In the genomic region with DNA sequence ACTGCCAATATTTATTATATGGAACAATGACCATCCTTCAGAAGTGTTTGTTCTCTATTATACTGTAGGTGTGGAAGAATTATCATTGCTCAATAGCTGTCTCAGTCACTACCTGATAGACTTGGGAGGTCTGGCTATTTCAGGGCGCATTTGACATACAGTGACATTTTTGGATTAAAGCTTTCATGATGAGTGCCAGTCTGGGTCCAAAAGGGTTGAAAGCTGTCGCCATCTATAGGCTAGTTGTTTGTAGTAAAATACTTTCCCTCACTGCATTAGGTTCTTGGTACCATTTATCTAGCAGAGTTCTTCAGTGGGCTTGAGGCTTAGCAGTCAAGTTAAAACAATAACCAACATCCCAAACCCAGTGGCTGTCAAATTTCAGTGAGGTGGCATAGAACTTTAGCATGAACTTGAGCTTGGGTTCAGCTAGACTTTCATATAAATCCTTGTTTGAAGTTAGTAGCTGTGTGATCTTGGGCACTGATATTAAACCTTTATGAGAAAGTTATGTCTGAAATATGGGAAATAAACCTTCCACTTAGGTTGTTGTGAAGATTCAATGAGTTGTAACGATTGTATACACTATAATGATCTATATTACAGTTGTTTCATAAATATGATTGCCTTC, we compare ENCODE assay signal across 8 cellular contexts.
DNase-seq lines count a peak whose midpoint lies in the region; ATAC-seq and TF ChIP-seq lines count a peak whose summit lies in the region.

No MANE protein-coding gene starts in this region.

- H3K27ac Mint-ChIP-seq in osteocyte (ENCODE audit: unreplicated experiment) = no peak overlapping the region

- H3K4me3 ChIP-seq in dorsolateral prefrontal cortex (no peak overlapping the region), sigmoid colon (no peak overlapping the region)

- no peak for TF ChIP-seq POLR2A in sigmoid colon (IDR thresholded peaks at IDR 0.05)

- no peaks in the 10 kb centered on the region for H3K4me1 ChIP-seq in sigmoid colon

- 13 to 32% methylated on average over 3 of the region's 3 CpGs for WGBS in sigmoid colon, 2 donors

- DNase-seq in ELR (ENCODE audit: low read depth) (peak; percentile 70), NCI-H146 treated with DMSO at 0.1 percent for 48 hours (lab: John Stamatoyannopoulos, UW; ENCODE audit: unreplicated experiment) (peak; percentile 15), dorsolateral prefrontal cortex (no peak), osteocyte (ENCODE audit: extremely low spot score, unreplicated experiment) (no peak), cortex of kidney (lab: John Stamatoyannopoulos, UW) (no peak), sigmoid colon (no peak)

- no peak overlapping the region for H3K27ac ChIP-seq in dorsolateral prefrontal cortex
- no peak overlapping the region for H3K27ac ChIP-seq in sigmoid colon

- peaks cover 0 to 1% (median 0%) of the 10 kb centered on the region in 4 donors for H3K9me3 ChIP-seq in sigmoid colon

- no peak overlapping the region for H3K4me3 Mint-ChIP-seq in osteocyte (ENCODE audit: unreplicated experiment)

- intact Hi-C loops in dorsolateral prefrontal cortex (cut with DNase I) = loop anchor here in 1 of 2 donors (2.0 to 10.0 kb wide), 2 partner anchors 105 to 305 kb away; no protein-coding TSS in a partner anchor
- intact Hi-C loops in sigmoid colon (cut with DNase I) = no loop called here

- ATAC-seq in GM19467 (IDR thresholded peaks at IDR 0.05; ENCODE audit: unreplicated experiment) (peak; percentile 58), HG02763 (IDR thresholded peaks at IDR 0.05; ENCODE audit: unreplicated experiment) (no peak)

- H3K27me3 ChIP-seq in dorsolateral prefrontal cortex (no peaks in the 10 kb centered on the region), sigmoid colon (no peaks in the 10 kb centered on the region)

- TF ChIP-seq EP300 in sigmoid colon (IDR thresholded peaks at IDR 0.05) = no peak

- no peaks in the 10 kb centered on the region for H3K36me3 ChIP-seq in sigmoid colon

- peaks cover 25% of the 10 kb centered on the region for H3K9me3 Mint-ChIP-seq in osteocyte (ENCODE audit: unreplicated experiment)

- peak in 34 of 56 donors; percentile 15 to 58 (median 33) for TF ChIP-seq CTCF in dorsolateral prefrontal cortex (IDR thresholded peaks at IDR 0.05 in 54 of 56, conservative IDR thresholded peaks at IDR 0.05 in 2 of 56; ENCODE audit: low read depth in 1 of 56, partially characterized antibody in 56 of 56)
- peak; percentile 68 for TF ChIP-seq CTCF in osteocyte (IDR thresholded peaks at IDR 0.05)
- no peak for TF ChIP-seq CTCF in sigmoid colon (IDR thresholded peaks at IDR 0.05)

- no peaks in the 10 kb centered on the region for H3K27me3 Mint-ChIP-seq in osteocyte (ENCODE audit: unreplicated experiment)

- peaks cover 45% of the 10 kb centered on the region for H3K4me1 Mint-ChIP-seq in osteocyte (ENCODE audit: unreplicated experiment)

- H3K36me3 Mint-ChIP-seq in osteocyte (ENCODE audit: unreplicated experiment) = peaks cover 10% of the 10 kb centered on the region

Comparison
In these comparisons a context has a peak if more than half of its experiments do, and no peak if none do; other contexts are left out.
1. DNase-seq: peak in ELR (single experiment) and NCI-H146 treated with DMSO at 0.1 percent for 48 hours (single experiment); none in dorsolateral prefrontal cortex (0 of 10), osteocyte (single experiment), cortex of kidney (single experiment) and sigmoid colon (single experiment).
2. CTCF ChIP-seq: peak in dorsolateral prefrontal cortex (34 of 56) and osteocyte (single experiment); none in sigmoid colon (0 of 4).